21 cellular contexts compared by ENCODE assay signal in genomic region chr6:47781732-47782131, GRCh38. TPM values are rescaled to one million over a fixed set of nuclear protein-coding genes. Genes with fewer than 3 reads are reported as not detected.
DNase-seq lines count a peak whose midpoint lies in the region; ATAC-seq, FAIRE-seq and TF ChIP-seq lines count a peak whose summit lies in the region.
"Had no signal": no experiment of that assay in that cellular context is flagged by ENCODE, and none has a peak within 500 bp of the region (broad histone marks: within the 10 kb centered on the region; RNA-seq: fewer than 3 reads in every experiment).

Gene OPN5, plus strand, starts transcription at chr6:47782032. Its CDS starts 35 bp downstream, at chr6:47782067.

- POLR2A ChIA-PET in A549 (lab: Yijun Ruan, JAX), result no interaction called here

- H3K27me3 ChIP-seq in KMS-11 (ENCODE audit: insufficient read depth, low read depth), result no peaks in the 10 kb centered on the region
- no peaks in the 10 kb centered on the region for H3K27me3 ChIP-seq in right lobe of liver

- intact Hi-C loops in right lobe of liver (cut with DNase I), result no loop called here

- CTCF ChIA-PET in A549 (lab: Yijun Ruan, JAX), result interaction anchor here (0.7 to 4.9 kb wide), 8 partner anchors 10 to 368 kb away, joined by 3 to 55 read pairs (median 8); no protein-coding TSS in a partner anchor

- H3K27ac Mint-ChIP-seq in nephron progenitor cell, result peak within 1 kb of the TSS; percentile 55

- TF ChIP-seq POLR2A in A549 (IDR thresholded peaks at IDR 0.05; ENCODE audit: low read length) (no peak), right lobe of liver (IDR thresholded peaks at IDR 0.05) (no peak)

- H3K9me3 Mint-ChIP-seq in nephron progenitor cell, result no peaks in the 10 kb centered on the region

- no peaks in the 10 kb centered on the region for H3K36me3 Mint-ChIP-seq in nephron progenitor cell (ENCODE audit: low read depth)

- no peaks in the 10 kb centered on the region for H3K36me3 ChIP-seq in KMS-11 (ENCODE audit: insufficient read depth)
- no peaks in the 10 kb centered on the region for H3K36me3 ChIP-seq in right lobe of liver
- H3K36me3 ChIP-seq: HAP-1 had no signal

- no peak within 1 kb of the TSS for H3K9ac ChIP-seq in KMS-11

- no peak for TF ChIP-seq RAD21 in A549 (conservative IDR thresholded peaks at IDR 0.05 in 1 of 2, IDR thresholded peaks at IDR 0.05 in 1 of 2)

- no peak within 1 kb of the TSS for H3K4me3 ChIP-seq in A549
- H3K4me3 ChIP-seq in KMS-11 (IDR thresholded peaks at IDR 0.05; ENCODE audit: insufficient read depth, low read depth, low read length), result no peak within 1 kb of the TSS
- peak within 1 kb of the TSS; percentile 53 for H3K4me3 ChIP-seq in coronary artery
- no peak within 1 kb of the TSS for H3K4me3 ChIP-seq in right lobe of liver
- H3K4me3 ChIP-seq: GM12878, HAP-1 had no signal

- H3K9me3 ChIP-seq in A549 (no peaks in the 10 kb centered on the region), right lobe of liver (no peaks in the 10 kb centered on the region)
- H3K9me3 ChIP-seq: Caco-2, HAP-1 had no signal

- no peaks in the 10 kb centered on the region for H3K79me2 ChIP-seq in KMS-11 (ENCODE audit: insufficient read depth, low read depth)

- H3K4me1 Mint-ChIP-seq in nephron progenitor cell, result peaks cover 14% of the 10 kb centered on the region

- H4K20me1 ChIP-seq in KMS-11 (ENCODE audit: insufficient read depth), result no peaks in the 10 kb centered on the region

- no peak within 1 kb of the TSS for H3K4me3 Mint-ChIP-seq in nephron progenitor cell

- no peak for TF ChIP-seq EP300 in A549 (IDR thresholded peaks at IDR 0.05)

- peaks cover 5% of the 10 kb centered on the region for H3K27me3 Mint-ChIP-seq in nephron progenitor cell (ENCODE audit: low read depth, poor library complexity)

- no peaks in the 10 kb centered on the region for H3K4me1 ChIP-seq in A549
- no peaks in the 10 kb centered on the region for H3K4me1 ChIP-seq in KMS-11 (ENCODE audit: low read depth, poor library complexity, severe bottlenecking)
- no peaks in the 10 kb centered on the region for H3K4me1 ChIP-seq in right lobe of liver
- H3K4me1 ChIP-seq: Caco-2, HAP-1 had no signal

- TF ChIP-seq CTCF in A549 (IDR thresholded peaks at IDR 0.05), result no peak
- no peak for TF ChIP-seq CTCF in KMS-11 (conservative IDR thresholded peaks at IDR 0.05; ENCODE audit: low read depth, low read length)
- TF ChIP-seq CTCF in coronary artery (IDR thresholded peaks at IDR 0.05), result no peak
- TF ChIP-seq CTCF in nephron progenitor cell (IDR thresholded peaks at IDR 0.05), result no peak
- no peak for TF ChIP-seq CTCF in right lobe of liver (IDR thresholded peaks at IDR 0.05)

- DNase-seq in A549 (ENCODE audit: low read depth in 1 of 2, low spot score in 1 of 2), result no peak
- DNase-seq in coronary artery (ENCODE audit: low spot score), result no peak
- DNase-seq in nephron progenitor cell, result no peak
- no peak for DNase-seq in C1 segment of cervical spinal cord (lab: John Stamatoyannopoulos, UW)
- DNase-seq in right lobe of liver, result no peak
- DNase-seq in stimulated activated CD4-positive, alpha-beta T cell treated with anti-CD3 and anti-CD28 coated beads, Interleukin-15, amount 100 ng/mL, for 24 hours, result no peak
- no peak for DNase-seq in DMS53 treated with DMSO at 0.1 percent for 48 hours (lab: John Stamatoyannopoulos, UW; ENCODE audit: unreplicated experiment)
- DNase-seq: Caco-2, DMS79, NCI-H1092, NCI-H187, NCI-H446 treated with DMSO at 0.1 percent for 48 hours, NCI-H748 treated with DMSO at 0.1 percent for 48 hours, SHP77 had no signal

- H3K27ac ChIP-seq in A549 (no peak within 1 kb of the TSS; a peak in 1 of 6 replicates), KMS-11 (no peak within 1 kb of the TSS), coronary artery (no peak within 1 kb of the TSS), right lobe of liver (no peak within 1 kb of the TSS)

- ATAC-seq in A549 (no peak), right lobe of liver (no peak)
- ATAC-seq: GM12878 had no signal

- 70% methylated on average over 8 of the region's 8 CpGs for WGBS in A549 (ENCODE audit: missing lambda C conversion rate)
- WGBS in right lobe of liver (ENCODE audit: insufficient coverage, low coverage, low lambda C conversion rate, missing lambda C conversion rate), result 81% methylated on average over 8 of the region's 8 CpGs

- peak within 1 kb of the TSS; percentile 65 for H2AFZ ChIP-seq in KMS-11 (ENCODE audit: low read depth)

- FAIRE-seq in A549 (lab: Jason Lieb, UNC), result no peak
- FAIRE-seq: A204.1, GM12878, RCC 7860 had no signal

- H3K4me2 ChIP-seq in A549 (peak within 1 kb of the TSS; percentile 68), KMS-11 (no peak within 1 kb of the TSS)

TF ChIP-seq in A549, 52 proteins besides CTCF, POLR2A, EP300 and RAD21:
- TF ChIP-seq FOSL2 (IDR thresholded peaks at IDR 0.05) (no peak), FOSL2 (CRISPR knock-in tag; IDR thresholded peaks at IDR 0.05) (no peak), ZSCAN20 (CRISPR knock-in tag; IDR thresholded peaks at IDR 0.05) (no peak), REST (IDR thresholded peaks at IDR 0.05) (no peak), MAFK (IDR thresholded peaks at IDR 0.05; ENCODE audit: partially characterized antibody) (no peak), HOXB5 (CRISPR knock-in tag; IDR thresholded peaks at IDR 0.05) (no peak), PHF8 (IDR thresholded peaks at IDR 0.05; ENCODE audit: borderline replicate concordance, low read depth) (no peak), KDM5A (IDR thresholded peaks at IDR 0.05) (no peak), TP53 (CRISPR knock-in tag; IDR thresholded peaks at IDR 0.05) (no peak), MYC (IDR thresholded peaks at IDR 0.05; ENCODE audit: borderline replicate concordance, low read length) (no peak), JUNB (IDR thresholded peaks at IDR 0.05) (no peak), ELK1 (IDR thresholded peaks at IDR 0.05; ENCODE audit: low read depth, low read length) (no peak), PBX3 (IDR thresholded peaks at IDR 0.05) (no peak), JUN (IDR thresholded peaks at IDR 0.05) (no peak), ESRRA (IDR thresholded peaks at IDR 0.05; ENCODE audit: borderline replicate concordance, low read length) (no peak), HEYL (CRISPR knock-in tag; IDR thresholded peaks at IDR 0.05) (no peak), POLR2AphosphoS2 (conservative IDR thresholded peaks at IDR 0.05; ENCODE audit: low read length) (no peak)

RNA-seq across cellular contexts. Expression of gene OPN5, which starts in this region (rescaled TPM):
- polyA plus RNA-seq in A549 (2011; rRNA removed), result not detected in 2 replicates
- not detected in 2 replicates for polyA plus RNA-seq in A549 (2012; cell fraction: cytosol; rRNA removed)
- polyA plus RNA-seq in A549 (2012; cell fraction: nucleus; rRNA removed), result not detected in 2 replicates
- polyA plus RNA-seq in A549 (2017; fragmentation: RNase III; extraction: RNeasy Plus Mini Kit Qiagen cat#74134 plus additional on column Dnase treatment), result not detected in 3 replicates
- not detected in 2 replicates for polyA minus RNA-seq in A549 (2011; rRNA and poly(A)+ RNA removed)
- total RNA-seq in right lobe of liver, result not detected
- total RNA-seq: Caco-2, G401, GM12878, M059J had no signal
- polyA plus RNA-seq: GM12878 had no signal
